In the genomic region with DNA sequence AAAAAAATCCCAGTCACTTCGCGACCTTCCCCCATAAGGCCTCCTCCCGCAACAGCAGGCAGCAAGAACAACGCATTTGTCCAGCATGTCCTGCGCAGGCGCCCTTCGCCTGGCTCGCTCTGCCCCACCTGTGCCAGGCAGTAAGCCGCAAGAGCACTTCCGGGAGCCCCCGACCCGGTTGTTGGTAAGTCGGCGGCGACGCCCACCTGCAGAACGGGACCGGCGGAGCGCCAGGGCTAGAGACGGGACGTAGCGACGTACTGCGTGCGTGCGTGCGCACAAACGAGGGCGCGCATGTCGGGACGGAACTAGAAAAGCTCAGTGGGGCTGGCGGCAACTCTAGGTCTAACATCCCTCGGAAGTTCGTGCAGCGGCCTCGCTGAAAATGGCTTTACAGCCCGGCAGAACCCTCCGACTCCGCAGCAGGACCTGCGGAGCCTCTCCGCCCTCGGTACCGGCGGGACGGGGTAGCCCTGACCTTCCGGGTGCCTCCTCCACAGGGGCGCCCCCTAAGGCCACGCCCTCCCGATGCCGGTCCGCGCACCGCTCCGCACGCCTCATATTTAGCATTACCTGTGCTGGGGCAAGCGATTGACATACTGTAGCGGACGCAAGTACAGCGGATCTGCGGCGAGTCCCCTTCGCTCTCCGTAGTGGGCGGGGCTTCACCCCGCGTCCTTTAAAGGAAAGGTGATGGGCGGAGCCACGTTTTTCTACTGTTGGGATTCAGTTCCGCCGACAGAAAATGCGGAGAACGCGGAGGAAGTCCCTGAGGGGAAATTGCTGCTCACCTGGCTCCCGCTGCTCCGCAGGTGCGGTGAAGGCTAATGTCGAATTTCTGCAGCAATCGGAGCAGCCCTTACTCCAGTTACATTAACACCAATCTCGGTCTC, we compare ENCODE assay signal across 1 cellular context.
TF ChIP-seq lines count a peak whose summit lies in the region.

TSS of gene MTIF3 (minus strand) at position 629 of the 893 bp plus-strand sequence. CDS start 10,116 bp downstream, outside the sequence.

TF ChIP-seq in K562, 482 proteins besides CTCF, POLR2A, EP300 and RAD21 (continued from another document and continues in another):
- TF ChIP-seq PRDM10 (IDR thresholded peaks at IDR 0.05; ENCODE audit: partially characterized antibody) (peak; percentile 60), ZEB2 (IDR thresholded peaks at IDR 0.05) (peak; percentile 80; the same call in 1 of the 2 replicates), ETV5 (CRISPR knock-in tag; IDR thresholded peaks at IDR 0.05; ENCODE audit: low read depth) (peak; percentile 49; the same call in 1 of the 2 replicates), SREBF2 (CRISPR knock-in tag; IDR thresholded peaks at IDR 0.05) (no peak), POLR2AphosphoS2 (IDR thresholded peaks at IDR 0.05; ENCODE audit: low read length) (no peak), BHLHE40 (IDR thresholded peaks at IDR 0.05; ENCODE audit: low read length) (peak; percentile 47), SNIP1 (IDR thresholded peaks at IDR 0.05; ENCODE audit: low read depth) (no peak), HNRNPK (IDR thresholded peaks at IDR 0.05; ENCODE audit: low read depth, low read length, poor library complexity, severe bottlenecking) (no peak), ZNF324 (CRISPR knock-in tag; IDR thresholded peaks at IDR 0.05) (no peak), MBD2 (IDR thresholded peaks at IDR 0.05; ENCODE audit: borderline replicate concordance, low read depth) (no peak), FOXK1 (CRISPR knock-in tag; IDR thresholded peaks at IDR 0.05; ENCODE audit: borderline replicate concordance) (no peak), ZBTB7A (IDR thresholded peaks at IDR 0.05; ENCODE audit: borderline replicate concordance, control insufficient read depth, low read depth, low read length) (peak; percentile 32; the same call in 1 of the 2 replicates), ZNF282 (CRISPR knock-in tag; IDR thresholded peaks at IDR 0.05) (no peak), THAP12 (CRISPR knock-in tag; IDR thresholded peaks at IDR 0.05) (0 out of 2 replicates have a peak, but pooled peaks have one; percentile 22), ZKSCAN8 (CRISPR knock-in tag; IDR thresholded peaks at IDR 0.05) (no peak), XRCC4 (IDR thresholded peaks at IDR 0.05; ENCODE audit: extremely low read depth, insufficient read depth, insufficient read length) (no peak), WHSC1 (IDR thresholded peaks at IDR 0.05; ENCODE audit: low read length) (no peak), NFRKB (IDR thresholded peaks at IDR 0.05; ENCODE audit: low read depth) (peak; percentile 26; the same call in 1 of the 2 replicates), KDM5B (IDR thresholded peaks at IDR 0.05; ENCODE audit: insufficient replicate concordance, low read depth, low read length) (peak; percentile 69), ESRRA (IDR thresholded peaks at IDR 0.05; ENCODE audit: borderline replicate concordance, low read depth) (peak; percentile 70; the same call in 1 of the 2 replicates), CXXC5 (CRISPR knock-in tag; IDR thresholded peaks at IDR 0.05) (peak; percentile 92), DNMT1 (IDR thresholded peaks at IDR 0.05) (no peak), ZNF311 (CRISPR knock-in tag; IDR thresholded peaks at IDR 0.05) (no peak), ZFX (CRISPR knock-in tag; IDR thresholded peaks at IDR 0.05) (peak; percentile 48), TOE1 (IDR thresholded peaks at IDR 0.05; ENCODE audit: borderline replicate concordance) (peak; percentile 52; the same call in 1 of the 2 replicates), TOE1 (CRISPR knock-in tag; IDR thresholded peaks at IDR 0.05; ENCODE audit: borderline replicate concordance, low read depth) (no peak), MYBL2 (IDR thresholded peaks at IDR 0.05; ENCODE audit: low read depth) (no peak), MYBL2 (CRISPR knock-in tag; IDR thresholded peaks at IDR 0.05; ENCODE audit: borderline replicate concordance) (no peak), TEAD1 (CRISPR knock-in tag; IDR thresholded peaks at IDR 0.05) (peak in 1 of 2 experiments; percentile 69; a peak in 1 of 4 replicates), PBX2 (CRISPR knock-in tag; IDR thresholded peaks at IDR 0.05; ENCODE audit: low read depth) (no peak), PBX2 (tag; conservative IDR thresholded peaks at IDR 0.05; ENCODE audit: low read depth) (no peak), CTBP1 (IDR thresholded peaks at IDR 0.05; ENCODE audit: borderline replicate concordance) (peak; percentile 91)
- TF ChIP-seq, protein P1, sequence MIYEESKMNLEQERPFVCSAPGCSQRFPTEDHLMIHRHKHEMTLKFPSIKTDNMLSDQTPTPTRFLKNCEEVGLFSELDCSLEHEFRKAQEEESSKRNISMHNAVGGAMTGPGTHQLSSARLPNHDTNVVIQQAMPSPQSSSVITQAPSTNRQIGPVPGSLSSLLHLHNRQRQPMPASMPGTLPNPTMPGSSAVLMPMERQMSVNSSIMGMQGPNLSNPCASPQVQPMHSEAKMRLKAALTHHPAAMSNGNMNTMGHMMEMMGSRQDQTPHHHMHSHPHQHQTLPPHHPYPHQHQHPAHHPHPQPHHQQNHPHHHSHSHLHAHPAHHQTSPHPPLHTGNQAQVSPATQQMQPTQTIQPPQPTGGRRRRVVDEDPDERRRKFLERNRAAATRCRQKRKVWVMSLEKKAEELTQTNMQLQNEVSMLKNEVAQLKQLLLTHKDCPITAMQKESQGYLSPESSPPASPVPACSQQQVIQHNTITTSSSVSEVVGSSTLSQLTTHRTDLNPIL (CRISPR knock-in tag; IDR thresholded peaks at IDR 0.05) = no peak
- TF ChIP-seq, protein P2, sequence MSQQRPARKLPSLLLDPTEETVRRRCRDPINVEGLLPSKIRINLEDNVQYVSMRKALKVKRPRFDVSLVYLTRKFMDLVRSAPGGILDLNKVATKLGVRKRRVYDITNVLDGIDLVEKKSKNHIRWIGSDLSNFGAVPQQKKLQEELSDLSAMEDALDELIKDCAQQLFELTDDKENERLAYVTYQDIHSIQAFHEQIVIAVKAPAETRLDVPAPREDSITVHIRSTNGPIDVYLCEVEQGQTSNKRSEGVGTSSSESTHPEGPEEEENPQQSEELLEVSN (IDR thresholded peaks at IDR 0.05; ENCODE audit: borderline replicate concordance in 1 of 2, extremely low read depth in 1 of 2, insufficient read depth in 1 of 2, insufficient read length in 1 of 2, low read depth in 1 of 2, low read length in 1 of 2, poor library complexity in 1 of 2, severe bottlenecking in 1 of 2) = peak in 1 of 2 experiments; percentile 5
- TF ChIP-seq, protein P3, sequence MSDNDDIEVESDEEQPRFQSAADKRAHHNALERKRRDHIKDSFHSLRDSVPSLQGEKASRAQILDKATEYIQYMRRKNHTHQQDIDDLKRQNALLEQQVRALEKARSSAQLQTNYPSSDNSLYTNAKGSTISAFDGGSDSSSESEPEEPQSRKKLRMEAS (CRISPR knock-in tag; IDR thresholded peaks at IDR 0.05) = peak; percentile 59; the same call in 1 of the 2 replicates
- TF ChIP-seq, protein P4, sequence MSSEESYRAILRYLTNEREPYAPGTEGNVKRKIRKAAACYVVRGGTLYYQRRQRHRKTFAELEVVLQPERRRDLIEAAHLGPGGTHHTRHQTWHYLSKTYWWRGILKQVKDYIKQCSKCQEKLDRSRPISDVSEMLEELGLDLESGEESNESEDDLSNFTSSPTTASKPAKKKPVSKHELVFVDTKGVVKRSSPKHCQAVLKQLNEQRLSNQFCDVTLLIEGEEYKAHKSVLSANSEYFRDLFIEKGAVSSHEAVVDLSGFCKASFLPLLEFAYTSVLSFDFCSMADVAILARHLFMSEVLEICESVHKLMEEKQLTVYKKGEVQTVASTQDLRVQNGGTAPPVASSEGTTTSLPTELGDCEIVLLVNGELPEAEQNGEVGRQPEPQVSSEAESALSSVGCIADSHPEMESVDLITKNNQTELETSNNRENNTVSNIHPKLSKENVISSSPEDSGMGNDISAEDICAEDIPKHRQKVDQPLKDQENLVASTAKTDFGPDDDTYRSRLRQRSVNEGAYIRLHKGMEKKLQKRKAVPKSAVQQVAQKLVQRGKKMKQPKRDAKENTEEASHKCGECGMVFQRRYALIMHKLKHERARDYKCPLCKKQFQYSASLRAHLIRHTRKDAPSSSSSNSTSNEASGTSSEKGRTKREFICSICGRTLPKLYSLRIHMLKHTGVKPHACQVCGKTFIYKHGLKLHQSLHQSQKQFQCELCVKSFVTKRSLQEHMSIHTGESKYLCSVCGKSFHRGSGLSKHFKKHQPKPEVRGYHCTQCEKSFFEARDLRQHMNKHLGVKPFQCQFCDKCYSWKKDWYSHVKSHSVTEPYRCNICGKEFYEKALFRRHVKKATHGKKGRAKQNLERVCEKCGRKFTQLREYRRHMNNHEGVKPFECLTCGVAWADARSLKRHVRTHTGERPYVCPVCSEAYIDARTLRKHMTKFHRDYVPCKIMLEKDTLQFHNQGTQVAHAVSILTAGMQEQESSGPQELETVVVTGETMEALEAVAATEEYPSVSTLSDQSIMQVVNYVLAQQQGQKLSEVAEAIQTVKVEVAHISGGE (CRISPR knock-in tag; IDR thresholded peaks at IDR 0.05) = peak in 1 of 3 experiments; percentile 77; a peak in 2 of 6 replicates
- TF ChIP-seq, protein P5, sequence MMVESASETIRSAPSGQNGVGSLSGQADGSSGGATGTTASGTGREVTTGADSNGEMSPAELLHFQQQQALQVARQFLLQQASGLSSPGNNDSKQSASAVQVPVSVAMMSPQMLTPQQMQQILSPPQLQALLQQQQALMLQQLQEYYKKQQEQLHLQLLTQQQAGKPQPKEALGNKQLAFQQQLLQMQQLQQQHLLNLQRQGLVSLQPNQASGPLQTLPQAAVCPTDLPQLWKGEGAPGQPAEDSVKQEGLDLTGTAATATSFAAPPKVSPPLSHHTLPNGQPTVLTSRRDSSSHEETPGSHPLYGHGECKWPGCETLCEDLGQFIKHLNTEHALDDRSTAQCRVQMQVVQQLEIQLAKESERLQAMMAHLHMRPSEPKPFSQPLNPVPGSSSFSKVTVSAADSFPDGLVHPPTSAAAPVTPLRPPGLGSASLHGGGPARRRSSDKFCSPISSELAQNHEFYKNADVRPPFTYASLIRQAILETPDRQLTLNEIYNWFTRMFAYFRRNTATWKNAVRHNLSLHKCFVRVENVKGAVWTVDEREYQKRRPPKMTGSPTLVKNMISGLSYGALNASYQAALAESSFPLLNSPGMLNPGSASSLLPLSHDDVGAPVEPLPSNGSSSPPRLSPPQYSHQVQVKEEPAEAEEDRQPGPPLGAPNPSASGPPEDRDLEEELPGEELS (CRISPR knock-in tag; IDR thresholded peaks at IDR 0.05; ENCODE audit: borderline replicate concordance) = no peak
